Comparison of ENCODE assay signal across 8 cellular contexts in genomic region chr3:127473244-127474024, GRCh38.
DNase-seq lines count a peak whose midpoint lies in the region; ATAC-seq and TF ChIP-seq lines count a peak whose summit lies in the region.

No MANE protein-coding gene starts in this region.

- CTCF ChIA-PET in T-cell (lab: Charles Lee): no interaction called here
- CTCF ChIA-PET in CD4-positive, alpha-beta memory T cell (lab: Charles Lee; ENCODE audit: partially characterized antibody): interaction anchor here (1.2 kb wide), 1 partner anchor 793 kb away, joined by 3 read pairs; no protein-coding TSS in a partner anchor

- TF ChIP-seq CTCF in BE2C (IDR thresholded peaks at IDR 0.05; ENCODE audit: low read depth, low read length) (peak; percentile 55), GM12865 (IDR thresholded peaks at IDR 0.05; ENCODE audit: insufficient read depth, low read depth, low read length, missing control alignments) (peak; percentile 37), glutamatergic neuron (IDR thresholded peaks at IDR 0.05; ENCODE audit: partially characterized antibody, unreplicated experiment) (peak; percentile 47)

- POLR2A ChIA-PET in T-cell (lab: Charles Lee): no interaction called here
- POLR2A ChIA-PET in CD4-positive, alpha-beta memory T cell (lab: Charles Lee; ENCODE audit: partially characterized antibody): no interaction called here

- H3K4me3 ChIP-seq in BE2C (ENCODE audit: low read depth, low read length) (no peak overlapping the region), GM12865 (ENCODE audit: low read depth, low read length) (no peak overlapping the region)
- no peak overlapping the region for H3K4me3 ChIP-seq in CD4-positive, alpha-beta memory T cell (ENCODE audit: low read length in 2 of 2)

- no peaks in the 10 kb centered on the region for H3K36me3 ChIP-seq in BE2C
- H3K36me3 ChIP-seq in CD4-positive, alpha-beta memory T cell (ENCODE audit: insufficient read depth, low read length): no peaks in the 10 kb centered on the region

- peaks cover 4% of the 10 kb centered on the region; the same call in 1 of the 2 replicates for H3K4me1 ChIP-seq in BE2C
- no peaks in the 10 kb centered on the region for H3K4me1 ChIP-seq in CD4-positive, alpha-beta memory T cell (ENCODE audit: insufficient read depth, low read length)

- peaks cover 2% of the 10 kb centered on the region for H3K9me3 Mint-ChIP-seq in glutamatergic neuron (ENCODE audit: unreplicated experiment)
- peaks cover 0 to under 1% (median 0%) of the 10 kb centered on the region in 3 donors for H3K9me3 Mint-ChIP-seq in T-cell
- H3K9me3 Mint-ChIP-seq in CD4-positive, alpha-beta memory T cell: peaks cover 0 to 2% (median 0%) of the 10 kb centered on the region in 8 donors

- H3K27me3 Mint-ChIP-seq in glutamatergic neuron (ENCODE audit: unreplicated experiment) (peaks cover 2% of the 10 kb centered on the region), T-cell (peaks cover 6 to 15% of the 10 kb centered on the region in 2 donors)
- peaks cover 4 to 7% of the 10 kb centered on the region in 2 donors for H3K27me3 Mint-ChIP-seq in CD4-positive, alpha-beta memory T cell

- H3K4me3 Mint-ChIP-seq in glutamatergic neuron (ENCODE audit: unreplicated experiment) (no peak overlapping the region), T-cell (no peak overlapping the region)
- no peak overlapping the region for H3K4me3 Mint-ChIP-seq in CD4-positive, alpha-beta memory T cell

- H3K9me3 ChIP-seq in BE2C: no peaks in the 10 kb centered on the region
- no peaks in the 10 kb centered on the region for H3K9me3 ChIP-seq in CD4-positive, alpha-beta memory T cell (ENCODE audit: control insufficient read depth in 1 of 2, low read length in 2 of 2)

- H3K27ac Mint-ChIP-seq in glutamatergic neuron (ENCODE audit: unreplicated experiment) (no peak overlapping the region), T-cell (no peak overlapping the region)
- H3K27ac Mint-ChIP-seq in CD4-positive, alpha-beta memory T cell: no peak overlapping the region

- H3K27me3 ChIP-seq in BE2C: no peaks in the 10 kb centered on the region
- no peaks in the 10 kb centered on the region for H3K27me3 ChIP-seq in CD4-positive, alpha-beta memory T cell (ENCODE audit: insufficient read depth, low read length)

- H3K36me3 Mint-ChIP-seq in glutamatergic neuron (ENCODE audit: unreplicated experiment) (peaks cover 11% of the 10 kb centered on the region), T-cell (no peaks in the 10 kb centered on the region)
- no peaks in the 10 kb centered on the region for H3K36me3 Mint-ChIP-seq in CD4-positive, alpha-beta memory T cell

- intact Hi-C loops in CD4-positive, alpha-beta memory T cell (cut with micrococcal nuclease): no loop called here

- no peak overlapping the region for H3K27ac ChIP-seq in CD4-positive, alpha-beta memory T cell (ENCODE audit: low read depth, low read length)

- peak; percentile 46 for DNase-seq in BE2C
- DNase-seq in GM12865 (ENCODE audit: low read depth): peak; percentile 24
- DNase-seq in NCI-H345 treated with DMSO at 0.1 percent for 48 hours (lab: John Stamatoyannopoulos, UW; ENCODE audit: unreplicated experiment): peak; percentile 36
- peak; percentile 30 for DNase-seq in glutamatergic neuron
- no peak for DNase-seq in T-cell
- no peak for DNase-seq in SHP77 (lab: John Stamatoyannopoulos, UW)
- DNase-seq in CD4-positive, alpha-beta memory T cell: no peak
- no peak for DNase-seq in amygdala (lab: John Stamatoyannopoulos, UW)

- H3K4me1 Mint-ChIP-seq in glutamatergic neuron (ENCODE audit: low read depth, unreplicated experiment) (no peaks in the 10 kb centered on the region), T-cell (no peaks in the 10 kb centered on the region)
- no peaks in the 10 kb centered on the region for H3K4me1 Mint-ChIP-seq in CD4-positive, alpha-beta memory T cell

- ATAC-seq in T-cell (replicated peaks in 1 of 4): no peak

Comparison
In these comparisons a context has a peak if more than half of its experiments do, and no peak if none do; other contexts are left out.
1. DNase-seq: peak in BE2C (single experiment), GM12865 (single experiment), NCI-H345 treated with DMSO at 0.1 percent for 48 hours (single experiment) and glutamatergic neuron (single experiment); none in T-cell (0 of 34), SHP77 (0 of 2), CD4-positive, alpha-beta memory T cell (0 of 5) and amygdala (0 of 56).
2. Peak in every context shown above with its lines, with median percentiles within 50 percentile points of each other: CTCF ChIP-seq.